In genomic region chr17:82694647-82695046, GRCh38 we compare ENCODE assay signal across 1 cellular context.
TF ChIP-seq lines count a peak whose summit lies in the region.

No MANE protein-coding gene starts in this region.

TF ChIP-seq in K562, 482 proteins besides CTCF, POLR2A, EP300 and RAD21:
- TF ChIP-seq TRIM28 (IDR thresholded peaks at IDR 0.05) (peak; percentile 63; the same call in 1 of the 2 replicates), MGA (IDR thresholded peaks at IDR 0.05) (no peak), CBX3 (IDR thresholded peaks at IDR 0.05; ENCODE audit: borderline replicate concordance in 1 of 2, low read length in 2 of 2) (peak in 1 of 2 experiments; percentile 44; a peak in 1 of 3 replicates), ZNF431 (CRISPR knock-in tag; IDR thresholded peaks at IDR 0.05) (no peak), ZFP1 (CRISPR knock-in tag; IDR thresholded peaks at IDR 0.05) (peak; percentile 98)
